1 cellular context compared by ENCODE assay signal in genomic region chr1:58781541-58782307, GRCh38.
A peak's percentile ranks its signal among the peaks of the same experiment; 100 is the strongest.
TF ChIP-seq lines count a peak whose summit lies in the region.

No MANE protein-coding gene starts in this region.

TF ChIP-seq in HEK293, 187 proteins besides CTCF, POLR2A, EP300 and RAD21 (continued from another document and continues in another):
- TF ChIP-seq AEBP2 (tag by site-specific recombination; IDR thresholded peaks at IDR 0.05; ENCODE audit: borderline replicate concordance), result no peak
- TF ChIP-seq PRDM1 (tag by site-specific recombination; IDR thresholded peaks at IDR 0.05), result no peak
- no peak for TF ChIP-seq ZNF146 (tag by site-specific recombination; IDR thresholded peaks at IDR 0.05)
- TF ChIP-seq ZNF626 (tag by site-specific recombination; IDR thresholded peaks at IDR 0.05), result no peak
- no peak for TF ChIP-seq ZNF624 (tag by site-specific recombination; IDR thresholded peaks at IDR 0.05)
- no peak for TF ChIP-seq ZNF658 (tag by site-specific recombination; IDR thresholded peaks at IDR 0.05)
- no peak for TF ChIP-seq ZNF549 (tag by site-specific recombination; IDR thresholded peaks at IDR 0.05)
- no peak for TF ChIP-seq ZNF48 (tag by site-specific recombination; IDR thresholded peaks at IDR 0.05)
- TF ChIP-seq ATF2 (tag by site-specific recombination; IDR thresholded peaks at IDR 0.05; ENCODE audit: low read depth), result no peak
- no peak for TF ChIP-seq ZNF837 (tag by site-specific recombination; IDR thresholded peaks at IDR 0.05)
- TF ChIP-seq WT1 (tag by site-specific recombination; IDR thresholded peaks at IDR 0.05), result peak; percentile 46
- TF ChIP-seq ZNF776 (tag by site-specific recombination; IDR thresholded peaks at IDR 0.05; ENCODE audit: borderline replicate concordance), result no peak
- TF ChIP-seq HOXA7 (CRISPR knock-in tag; IDR thresholded peaks at IDR 0.05; ENCODE audit: borderline replicate concordance), result no peak
- 0 out of 2 replicates have a peak, but pooled peaks have one; percentile 45 for TF ChIP-seq ZNF792 (tag by site-specific recombination; IDR thresholded peaks at IDR 0.05)
- TF ChIP-seq SALL2 (tag by site-specific recombination; IDR thresholded peaks at IDR 0.05; ENCODE audit: borderline replicate concordance), result no peak
- no peak for TF ChIP-seq ZNF16 (tag by site-specific recombination; IDR thresholded peaks at IDR 0.05; ENCODE audit: low read depth)
- no peak for TF ChIP-seq OVOL3 (tag by site-specific recombination; IDR thresholded peaks at IDR 0.05)
- TF ChIP-seq ZNF23 (tag by site-specific recombination; IDR thresholded peaks at IDR 0.05; ENCODE audit: borderline replicate concordance), result no peak
- TF ChIP-seq ZNF513 (tag by site-specific recombination; IDR thresholded peaks at IDR 0.05), result no peak
- no peak for TF ChIP-seq ZNF670 (tag by site-specific recombination; IDR thresholded peaks at IDR 0.05; ENCODE audit: low read depth)
- no peak for TF ChIP-seq YY1 (tag by site-specific recombination; IDR thresholded peaks at IDR 0.05)
- peak; percentile 82 for TF ChIP-seq ZNF610 (tag by site-specific recombination; IDR thresholded peaks at IDR 0.05; ENCODE audit: borderline replicate concordance)
- no peak for TF ChIP-seq ZNF404 (tag by site-specific recombination; IDR thresholded peaks at IDR 0.05)
- TF ChIP-seq ZNF174 (tag by site-specific recombination; IDR thresholded peaks at IDR 0.05), result no peak
- TF ChIP-seq ZNF341 (tag by site-specific recombination; IDR thresholded peaks at IDR 0.05; ENCODE audit: low read depth), result peak; percentile 79
- TF ChIP-seq HOXD13 (CRISPR knock-in tag; IDR thresholded peaks at IDR 0.05; ENCODE audit: borderline replicate concordance), result no peak
- TF ChIP-seq PATZ1 (tag by site-specific recombination; IDR thresholded peaks at IDR 0.05), result peak; percentile 82
- TF ChIP-seq YY2 (tag by site-specific recombination; IDR thresholded peaks at IDR 0.05), result no peak
- peak; percentile 48 for TF ChIP-seq ZNF366 (tag by site-specific recombination; conservative IDR thresholded peaks at IDR 0.05)
- 0 out of 2 replicates have a peak, but pooled peaks have one; percentile 34 for TF ChIP-seq TRIM28 (IDR thresholded peaks at IDR 0.05; ENCODE audit: borderline replicate concordance, low read length)
- TF ChIP-seq ZNF112 (tag by site-specific recombination; IDR thresholded peaks at IDR 0.05), result no peak
- TF ChIP-seq IKZF3 (tag by site-specific recombination; IDR thresholded peaks at IDR 0.05), result peak; percentile 59; the same call in 1 of the 2 replicates
- no peak for TF ChIP-seq SETDB1 (IDR thresholded peaks at IDR 0.05; ENCODE audit: insufficient read length, low read length)
- TF ChIP-seq ZXDB (tag by site-specific recombination; IDR thresholded peaks at IDR 0.05), result no peak
- TF ChIP-seq ZSCAN5A (tag by site-specific recombination; IDR thresholded peaks at IDR 0.05), result peak; percentile 10; the same call in 1 of the 2 replicates
- no peak for TF ChIP-seq ZSCAN23 (tag by site-specific recombination; IDR thresholded peaks at IDR 0.05)
- 0 out of 2 replicates have a peak, but pooled peaks have one; percentile 42 for TF ChIP-seq SCRT1 (tag by site-specific recombination; IDR thresholded peaks at IDR 0.05; ENCODE audit: borderline replicate concordance)
- no peak for TF ChIP-seq ZNF221 (tag by site-specific recombination; IDR thresholded peaks at IDR 0.05; ENCODE audit: borderline replicate concordance)
- TF ChIP-seq ZEB2 (tag by site-specific recombination; IDR thresholded peaks at IDR 0.05), result peak; percentile 55; the same call in 1 of the 2 replicates
- TF ChIP-seq ZBTB44 (tag by site-specific recombination; IDR thresholded peaks at IDR 0.05), result 0 out of 2 replicates have a peak, but pooled peaks have one; percentile 48
- TF ChIP-seq BCL6B (tag by site-specific recombination; IDR thresholded peaks at IDR 0.05), result no peak
- no peak for TF ChIP-seq ZNF302 (tag by site-specific recombination; IDR thresholded peaks at IDR 0.05; ENCODE audit: low read depth)
- peak; percentile 86; the same call in 1 of the 2 replicates for TF ChIP-seq ZNF645 (tag by site-specific recombination; IDR thresholded peaks at IDR 0.05)
- TF ChIP-seq ZNF133 (tag by site-specific recombination; IDR thresholded peaks at IDR 0.05), result no peak
- peak; percentile 86 for TF ChIP-seq ZSCAN30 (tag by site-specific recombination; IDR thresholded peaks at IDR 0.05)
- TF ChIP-seq ZNF747 (tag by site-specific recombination; IDR thresholded peaks at IDR 0.05), result no peak
- TF ChIP-seq MZF1 (tag by site-specific recombination; IDR thresholded peaks at IDR 0.05; ENCODE audit: borderline replicate concordance), result no peak
- peak; percentile 11; the same call in 1 of the 2 replicates for TF ChIP-seq ZNF629 (tag by site-specific recombination; IDR thresholded peaks at IDR 0.05)
- no peak; the same call in 1 of the 2 replicates for TF ChIP-seq KLF10 (tag by site-specific recombination; IDR thresholded peaks at IDR 0.05)
- TF ChIP-seq ZNF155 (tag by site-specific recombination; IDR thresholded peaks at IDR 0.05), result no peak
- TF ChIP-seq ZBTB1 (tag by site-specific recombination; IDR thresholded peaks at IDR 0.05), result no peak
- no peak for TF ChIP-seq ZNF311 (tag by site-specific recombination; IDR thresholded peaks at IDR 0.05; ENCODE audit: borderline replicate concordance)
- TF ChIP-seq SCRT2 (tag by site-specific recombination; IDR thresholded peaks at IDR 0.05), result peak; percentile 78
- no peak for TF ChIP-seq ZNF280C (tag by site-specific recombination; IDR thresholded peaks at IDR 0.05)
- TF ChIP-seq ZNF76 (tag by site-specific recombination; IDR thresholded peaks at IDR 0.05; ENCODE audit: borderline replicate concordance, low read depth), result no peak; the same call in 1 of the 2 replicates
- TF ChIP-seq ZNF184 (tag by site-specific recombination; IDR thresholded peaks at IDR 0.05), result no peak
- TF ChIP-seq ZNF394 (tag by site-specific recombination; IDR thresholded peaks at IDR 0.05; ENCODE audit: borderline replicate concordance), result no peak
- TF ChIP-seq ZNF707 (tag by site-specific recombination; IDR thresholded peaks at IDR 0.05), result no peak
- TF ChIP-seq ZIC2 (tag by site-specific recombination; IDR thresholded peaks at IDR 0.05), result no peak
- TF ChIP-seq ZNF654 (tag by site-specific recombination; IDR thresholded peaks at IDR 0.05; ENCODE audit: low read depth), result no peak
